In the genomic region with DNA sequence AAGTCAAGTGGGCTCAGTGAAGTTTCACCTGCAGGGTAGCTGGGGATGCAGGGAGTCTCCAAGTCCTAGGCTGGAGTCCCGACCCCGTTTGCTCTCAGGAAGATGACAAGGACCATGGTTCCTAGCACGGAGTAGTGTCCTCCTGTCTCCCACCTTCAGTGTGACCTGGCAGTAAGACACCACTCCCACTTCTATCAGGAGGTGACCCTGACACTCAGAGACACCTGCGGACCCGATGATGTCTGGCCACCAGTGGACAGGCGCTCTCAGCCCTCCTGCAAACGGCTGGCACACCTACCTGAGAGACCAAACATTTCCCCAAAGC, we compare ENCODE assay signal across 1 cellular context.
TF ChIP-seq lines count a peak whose summit lies in the region.

No MANE protein-coding gene starts in this region.

TF ChIP-seq in HepG2, 621 proteins besides CTCF, POLR2A, EP300 and RAD21 (continued from another document and continues in another):
- TF ChIP-seq, protein P1, sequence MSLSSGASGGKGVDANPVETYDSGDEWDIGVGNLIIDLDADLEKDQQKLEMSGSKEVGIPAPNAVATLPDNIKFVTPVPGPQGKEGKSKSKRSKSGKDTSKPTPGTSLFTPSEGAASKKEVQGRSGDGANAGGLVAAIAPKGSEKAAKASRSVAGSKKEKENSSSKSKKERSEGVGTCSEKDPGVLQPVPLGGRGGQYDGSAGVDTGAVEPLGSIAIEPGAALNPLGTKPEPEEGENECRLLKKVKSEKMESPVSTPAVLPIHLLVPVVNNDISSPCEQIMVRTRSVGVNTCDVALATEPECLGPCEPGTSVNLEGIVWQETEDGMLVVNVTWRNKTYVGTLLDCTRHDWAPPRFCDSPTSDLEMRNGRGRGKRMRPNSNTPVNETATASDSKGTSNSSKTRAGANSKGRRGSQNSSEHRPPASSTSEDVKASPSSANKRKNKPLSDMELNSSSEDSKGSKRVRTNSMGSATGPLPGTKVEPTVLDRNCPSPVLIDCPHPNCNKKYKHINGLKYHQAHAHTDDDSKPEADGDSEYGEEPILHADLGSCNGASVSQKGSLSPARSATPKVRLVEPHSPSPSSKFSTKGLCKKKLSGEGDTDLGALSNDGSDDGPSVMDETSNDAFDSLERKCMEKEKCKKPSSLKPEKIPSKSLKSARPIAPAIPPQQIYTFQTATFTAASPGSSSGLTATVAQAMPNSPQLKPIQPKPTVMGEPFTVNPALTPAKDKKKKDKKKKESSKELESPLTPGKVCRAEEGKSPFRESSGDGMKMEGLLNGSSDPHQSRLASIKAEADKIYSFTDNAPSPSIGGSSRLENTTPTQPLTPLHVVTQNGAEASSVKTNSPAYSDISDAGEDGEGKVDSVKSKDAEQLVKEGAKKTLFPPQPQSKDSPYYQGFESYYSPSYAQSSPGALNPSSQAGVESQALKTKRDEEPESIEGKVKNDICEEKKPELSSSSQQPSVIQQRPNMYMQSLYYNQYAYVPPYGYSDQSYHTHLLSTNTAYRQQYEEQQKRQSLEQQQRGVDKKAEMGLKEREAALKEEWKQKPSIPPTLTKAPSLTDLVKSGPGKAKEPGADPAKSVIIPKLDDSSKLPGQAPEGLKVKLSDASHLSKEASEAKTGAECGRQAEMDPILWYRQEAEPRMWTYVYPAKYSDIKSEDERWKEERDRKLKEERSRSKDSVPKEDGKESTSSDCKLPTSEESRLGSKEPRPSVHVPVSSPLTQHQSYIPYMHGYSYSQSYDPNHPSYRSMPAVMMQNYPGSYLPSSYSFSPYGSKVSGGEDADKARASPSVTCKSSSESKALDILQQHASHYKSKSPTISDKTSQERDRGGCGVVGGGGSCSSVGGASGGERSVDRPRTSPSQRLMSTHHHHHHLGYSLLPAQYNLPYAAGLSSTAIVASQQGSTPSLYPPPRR (CRISPR knock-in tag; IDR thresholded peaks at IDR 0.05; ENCODE audit: borderline replicate concordance), result no peak
- TF ChIP-seq KLF12 (CRISPR knock-in tag; IDR thresholded peaks at IDR 0.05; ENCODE audit: borderline replicate concordance) (no peak), NFE2L1 (CRISPR knock-in tag; IDR thresholded peaks at IDR 0.05; ENCODE audit: borderline replicate concordance) (no peak), KLF15 (CRISPR knock-in tag; IDR thresholded peaks at IDR 0.05; ENCODE audit: borderline replicate concordance) (no peak), KMT2A (CRISPR knock-in tag; IDR thresholded peaks at IDR 0.05) (no peak; the same call in 1 of the 2 replicates), KMT2B (CRISPR knock-in tag; IDR thresholded peaks at IDR 0.05) (no peak), KDM5B (CRISPR knock-in tag; IDR thresholded peaks at IDR 0.05; ENCODE audit: borderline replicate concordance) (peak; percentile 36; the same call in 1 of the 2 replicates), MTF2 (CRISPR knock-in tag; IDR thresholded peaks at IDR 0.05; ENCODE audit: borderline replicate concordance) (no peak), ZNF34 (CRISPR knock-in tag; IDR thresholded peaks at IDR 0.05; ENCODE audit: borderline replicate concordance) (no peak), ATF7-NPFF (CRISPR knock-in tag; IDR thresholded peaks at IDR 0.05; ENCODE audit: low read depth) (0 out of 2 replicates have a peak, but pooled peaks have one; percentile 61), ZNF101 (CRISPR knock-in tag; IDR thresholded peaks at IDR 0.05; ENCODE audit: borderline replicate concordance, low read depth) (no peak), TOE1 (CRISPR knock-in tag; IDR thresholded peaks at IDR 0.05) (no peak), SALL2 (CRISPR knock-in tag; IDR thresholded peaks at IDR 0.05) (no peak), SAP130 (CRISPR knock-in tag; IDR thresholded peaks at IDR 0.05; ENCODE audit: low read depth) (no peak), CHD2 (IDR thresholded peaks at IDR 0.05; ENCODE audit: low read depth, low read length) (no peak), ZNF777 (CRISPR knock-in tag; IDR thresholded peaks at IDR 0.05) (no peak), SIN3A (IDR thresholded peaks at IDR 0.05; ENCODE audit: borderline replicate concordance, low read depth, low read length) (no peak), BORCS8-MEF2B (CRISPR knock-in tag; IDR thresholded peaks at IDR 0.05) (no peak), ZNF572 (CRISPR knock-in tag; IDR thresholded peaks at IDR 0.05) (peak; percentile 59; the same call in 1 of the 2 replicates), PCBP2 (optimal IDR thresholded peaks at IDR 0.05; ENCODE audit: low read depth, low read length, poor library complexity, severe bottlenecking) (no peak)
- TF ChIP-seq, protein P2, sequence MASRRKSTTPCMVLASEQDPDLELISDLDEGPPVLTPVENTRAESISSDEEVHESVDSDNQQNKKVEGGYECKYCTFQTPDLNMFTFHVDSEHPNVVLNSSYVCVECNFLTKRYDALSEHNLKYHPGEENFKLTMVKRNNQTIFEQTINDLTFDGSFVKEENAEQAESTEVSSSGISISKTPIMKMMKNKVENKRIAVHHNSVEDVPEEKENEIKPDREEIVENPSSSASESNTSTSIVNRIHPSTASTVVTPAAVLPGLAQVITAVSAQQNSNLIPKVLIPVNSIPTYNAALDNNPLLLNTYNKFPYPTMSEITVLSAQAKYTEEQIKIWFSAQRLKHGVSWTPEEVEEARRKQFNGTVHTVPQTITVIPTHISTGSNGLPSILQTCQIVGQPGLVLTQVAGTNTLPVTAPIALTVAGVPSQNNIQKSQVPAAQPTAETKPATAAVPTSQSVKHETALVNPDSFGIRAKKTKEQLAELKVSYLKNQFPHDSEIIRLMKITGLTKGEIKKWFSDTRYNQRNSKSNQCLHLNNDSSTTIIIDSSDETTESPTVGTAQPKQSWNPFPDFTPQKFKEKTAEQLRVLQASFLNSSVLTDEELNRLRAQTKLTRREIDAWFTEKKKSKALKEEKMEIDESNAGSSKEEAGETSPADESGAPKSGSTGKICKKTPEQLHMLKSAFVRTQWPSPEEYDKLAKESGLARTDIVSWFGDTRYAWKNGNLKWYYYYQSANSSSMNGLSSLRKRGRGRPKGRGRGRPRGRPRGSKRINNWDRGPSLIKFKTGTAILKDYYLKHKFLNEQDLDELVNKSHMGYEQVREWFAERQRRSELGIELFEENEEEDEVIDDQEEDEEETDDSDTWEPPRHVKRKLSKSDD (CRISPR knock-in tag; IDR thresholded peaks at IDR 0.05; ENCODE audit: low read depth), result no peak
- TF ChIP-seq, protein P3, sequence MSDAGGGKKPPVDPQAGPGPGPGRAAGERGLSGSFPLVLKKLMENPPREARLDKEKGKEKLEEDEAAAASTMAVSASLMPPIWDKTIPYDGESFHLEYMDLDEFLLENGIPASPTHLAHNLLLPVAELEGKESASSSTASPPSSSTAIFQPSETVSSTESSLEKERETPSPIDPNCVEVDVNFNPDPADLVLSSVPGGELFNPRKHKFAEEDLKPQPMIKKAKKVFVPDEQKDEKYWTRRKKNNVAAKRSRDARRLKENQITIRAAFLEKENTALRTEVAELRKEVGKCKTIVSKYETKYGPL (CRISPR knock-in tag; IDR thresholded peaks at IDR 0.05), result no peak
- TF ChIP-seq, protein P4, sequence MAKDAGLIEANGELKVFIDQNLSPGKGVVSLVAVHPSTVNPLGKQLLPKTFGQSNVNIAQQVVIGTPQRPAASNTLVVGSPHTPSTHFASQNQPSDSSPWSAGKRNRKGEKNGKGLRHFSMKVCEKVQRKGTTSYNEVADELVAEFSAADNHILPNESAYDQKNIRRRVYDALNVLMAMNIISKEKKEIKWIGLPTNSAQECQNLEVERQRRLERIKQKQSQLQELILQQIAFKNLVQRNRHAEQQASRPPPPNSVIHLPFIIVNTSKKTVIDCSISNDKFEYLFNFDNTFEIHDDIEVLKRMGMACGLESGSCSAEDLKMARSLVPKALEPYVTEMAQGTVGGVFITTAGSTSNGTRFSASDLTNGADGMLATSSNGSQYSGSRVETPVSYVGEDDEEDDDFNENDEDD (CRISPR knock-in tag; IDR thresholded peaks at IDR 0.05; ENCODE audit: borderline replicate concordance), result 0 out of 2 replicates have a peak, but pooled peaks have one; percentile 20
- TF ChIP-seq, protein P5, sequence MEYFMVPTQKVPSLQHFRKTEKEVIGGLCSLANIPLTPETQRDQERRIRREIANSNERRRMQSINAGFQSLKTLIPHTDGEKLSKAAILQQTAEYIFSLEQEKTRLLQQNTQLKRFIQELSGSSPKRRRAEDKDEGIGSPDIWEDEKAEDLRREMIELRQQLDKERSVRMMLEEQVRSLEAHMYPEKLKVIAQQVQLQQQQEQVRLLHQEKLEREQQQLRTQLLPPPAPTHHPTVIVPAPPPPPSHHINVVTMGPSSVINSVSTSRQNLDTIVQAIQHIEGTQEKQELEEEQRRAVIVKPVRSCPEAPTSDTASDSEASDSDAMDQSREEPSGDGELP (IDR thresholded peaks at IDR 0.05; ENCODE audit: borderline replicate concordance, low read depth), result no peak
- TF ChIP-seq, protein P6, sequence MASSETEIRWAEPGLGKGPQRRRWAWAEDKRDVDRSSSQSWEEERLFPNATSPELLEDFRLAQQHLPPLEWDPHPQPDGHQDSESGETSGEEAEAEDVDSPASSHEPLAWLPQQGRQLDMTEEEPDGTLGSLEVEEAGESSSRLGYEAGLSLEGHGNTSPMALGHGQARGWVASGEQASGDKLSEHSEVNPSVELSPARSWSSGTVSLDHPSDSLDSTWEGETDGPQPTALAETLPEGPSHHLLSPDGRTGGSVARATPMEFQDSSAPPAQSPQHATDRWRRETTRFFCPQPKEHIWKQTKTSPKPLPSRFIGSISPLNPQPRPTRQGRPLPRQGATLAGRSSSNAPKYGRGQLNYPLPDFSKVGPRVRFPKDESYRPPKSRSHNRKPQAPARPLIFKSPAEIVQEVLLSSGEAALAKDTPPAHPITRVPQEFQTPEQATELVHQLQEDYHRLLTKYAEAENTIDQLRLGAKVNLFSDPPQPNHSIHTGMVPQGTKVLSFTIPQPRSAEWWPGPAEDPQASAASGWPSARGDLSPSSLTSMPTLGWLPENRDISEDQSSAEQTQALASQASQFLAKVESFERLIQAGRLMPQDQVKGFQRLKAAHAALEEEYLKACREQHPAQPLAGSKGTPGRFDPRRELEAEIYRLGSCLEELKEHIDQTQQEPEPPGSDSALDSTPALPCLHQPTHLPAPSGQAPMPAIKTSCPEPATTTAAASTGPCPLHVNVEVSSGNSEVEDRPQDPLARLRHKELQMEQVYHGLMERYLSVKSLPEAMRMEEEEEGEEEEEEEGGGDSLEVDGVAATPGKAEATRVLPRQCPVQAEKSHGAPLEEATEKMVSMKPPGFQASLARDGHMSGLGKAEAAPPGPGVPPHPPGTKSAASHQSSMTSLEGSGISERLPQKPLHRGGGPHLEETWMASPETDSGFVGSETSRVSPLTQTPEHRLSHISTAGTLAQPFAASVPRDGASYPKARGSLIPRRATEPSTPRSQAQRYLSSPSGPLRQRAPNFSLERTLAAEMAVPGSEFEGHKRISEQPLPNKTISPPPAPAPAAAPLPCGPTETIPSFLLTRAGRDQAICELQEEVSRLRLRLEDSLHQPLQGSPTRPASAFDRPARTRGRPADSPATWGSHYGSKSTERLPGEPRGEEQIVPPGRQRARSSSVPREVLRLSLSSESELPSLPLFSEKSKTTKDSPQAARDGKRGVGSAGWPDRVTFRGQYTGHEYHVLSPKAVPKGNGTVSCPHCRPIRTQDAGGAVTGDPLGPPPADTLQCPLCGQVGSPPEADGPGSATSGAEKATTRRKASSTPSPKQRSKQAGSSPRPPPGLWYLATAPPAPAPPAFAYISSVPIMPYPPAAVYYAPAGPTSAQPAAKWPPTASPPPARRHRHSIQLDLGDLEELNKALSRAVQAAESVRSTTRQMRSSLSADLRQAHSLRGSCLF (CRISPR knock-in tag; IDR thresholded peaks at IDR 0.05; ENCODE audit: borderline replicate concordance), result no peak
- TF ChIP-seq, protein P7, sequence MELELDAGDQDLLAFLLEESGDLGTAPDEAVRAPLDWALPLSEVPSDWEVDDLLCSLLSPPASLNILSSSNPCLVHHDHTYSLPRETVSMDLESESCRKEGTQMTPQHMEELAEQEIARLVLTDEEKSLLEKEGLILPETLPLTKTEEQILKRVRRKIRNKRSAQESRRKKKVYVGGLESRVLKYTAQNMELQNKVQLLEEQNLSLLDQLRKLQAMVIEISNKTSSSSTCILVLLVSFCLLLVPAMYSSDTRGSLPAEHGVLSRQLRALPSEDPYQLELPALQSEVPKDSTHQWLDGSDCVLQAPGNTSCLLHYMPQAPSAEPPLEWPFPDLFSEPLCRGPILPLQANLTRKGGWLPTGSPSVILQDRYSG (CRISPR knock-in tag; IDR thresholded peaks at IDR 0.05), result no peak
- TF ChIP-seq, protein P8, sequence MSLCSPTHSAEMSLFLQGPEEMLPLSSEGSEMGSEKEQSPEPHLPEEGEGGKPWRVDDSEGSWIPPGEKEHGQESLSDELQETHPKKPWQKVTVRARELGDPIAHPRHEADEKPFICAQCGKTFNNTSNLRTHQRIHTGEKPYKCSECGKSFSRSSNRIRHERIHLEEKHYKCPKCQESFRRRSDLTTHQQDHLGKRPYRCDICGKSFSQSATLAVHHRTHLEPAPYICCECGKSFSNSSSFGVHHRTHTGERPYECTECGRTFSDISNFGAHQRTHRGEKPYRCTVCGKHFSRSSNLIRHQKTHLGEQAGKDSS (CRISPR knock-in tag; IDR thresholded peaks at IDR 0.05; ENCODE audit: borderline replicate concordance, low read depth), result no peak
- TF ChIP-seq, protein P9, sequence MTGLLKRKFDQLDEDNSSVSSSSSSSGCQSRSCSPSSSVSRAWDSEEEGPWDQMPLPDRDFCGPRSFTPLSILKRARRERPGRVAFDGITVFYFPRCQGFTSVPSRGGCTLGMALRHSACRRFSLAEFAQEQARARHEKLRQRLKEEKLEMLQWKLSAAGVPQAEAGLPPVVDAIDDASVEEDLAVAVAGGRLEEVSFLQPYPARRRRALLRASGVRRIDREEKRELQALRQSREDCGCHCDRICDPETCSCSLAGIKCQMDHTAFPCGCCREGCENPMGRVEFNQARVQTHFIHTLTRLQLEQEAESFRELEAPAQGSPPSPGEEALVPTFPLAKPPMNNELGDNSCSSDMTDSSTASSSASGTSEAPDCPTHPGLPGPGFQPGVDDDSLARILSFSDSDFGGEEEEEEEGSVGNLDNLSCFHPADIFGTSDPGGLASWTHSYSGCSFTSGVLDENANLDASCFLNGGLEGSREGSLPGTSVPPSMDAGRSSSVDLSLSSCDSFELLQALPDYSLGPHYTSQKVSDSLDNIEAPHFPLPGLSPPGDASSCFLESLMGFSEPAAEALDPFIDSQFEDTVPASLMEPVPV (CRISPR knock-in tag; IDR thresholded peaks at IDR 0.05), result 0 out of 2 replicates have a peak, but pooled peaks have one; percentile 39
- TF ChIP-seq, protein P10, sequence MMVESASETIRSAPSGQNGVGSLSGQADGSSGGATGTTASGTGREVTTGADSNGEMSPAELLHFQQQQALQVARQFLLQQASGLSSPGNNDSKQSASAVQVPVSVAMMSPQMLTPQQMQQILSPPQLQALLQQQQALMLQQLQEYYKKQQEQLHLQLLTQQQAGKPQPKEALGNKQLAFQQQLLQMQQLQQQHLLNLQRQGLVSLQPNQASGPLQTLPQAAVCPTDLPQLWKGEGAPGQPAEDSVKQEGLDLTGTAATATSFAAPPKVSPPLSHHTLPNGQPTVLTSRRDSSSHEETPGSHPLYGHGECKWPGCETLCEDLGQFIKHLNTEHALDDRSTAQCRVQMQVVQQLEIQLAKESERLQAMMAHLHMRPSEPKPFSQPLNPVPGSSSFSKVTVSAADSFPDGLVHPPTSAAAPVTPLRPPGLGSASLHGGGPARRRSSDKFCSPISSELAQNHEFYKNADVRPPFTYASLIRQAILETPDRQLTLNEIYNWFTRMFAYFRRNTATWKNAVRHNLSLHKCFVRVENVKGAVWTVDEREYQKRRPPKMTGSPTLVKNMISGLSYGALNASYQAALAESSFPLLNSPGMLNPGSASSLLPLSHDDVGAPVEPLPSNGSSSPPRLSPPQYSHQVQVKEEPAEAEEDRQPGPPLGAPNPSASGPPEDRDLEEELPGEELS (CRISPR knock-in tag; IDR thresholded peaks at IDR 0.05), result peak; percentile 21; the same call in 1 of the 2 replicates
